2 cellular contexts compared by ENCODE assay signal in the genomic region with DNA sequence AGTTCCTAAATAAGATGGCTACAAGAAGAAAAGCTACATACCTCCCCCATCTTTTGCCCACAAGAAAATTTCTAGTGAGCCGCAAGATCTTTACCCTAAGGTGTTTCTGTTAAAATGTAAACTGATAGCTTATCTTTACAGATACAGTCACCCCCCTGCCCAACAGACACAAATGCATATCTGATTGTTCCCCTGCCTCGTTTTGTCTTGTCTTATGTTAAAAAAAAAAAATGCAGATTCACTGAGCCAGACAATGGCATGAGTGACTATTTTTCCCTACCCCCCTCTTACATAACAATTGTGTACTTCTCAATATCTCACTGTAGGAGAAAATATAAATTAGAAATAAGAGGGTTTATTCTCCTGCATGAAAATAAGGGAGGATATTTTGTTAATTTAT.
TF ChIP-seq lines count a peak whose summit lies in the region.

No MANE protein-coding gene starts in this region.

TF ChIP-seq in GM23338, 12 proteins besides CTCF, POLR2A, EP300 and RAD21:
- TF ChIP-seq STAT1 (IDR thresholded peaks at IDR 0.05; ENCODE audit: unreplicated experiment) (no peak), POLR2AphosphoS5 (IDR thresholded peaks at IDR 0.05; ENCODE audit: low read depth) (no peak), ZNF331 (CRISPR knock-in tag; IDR thresholded peaks at IDR 0.05; ENCODE audit: low read depth) (no peak), ZNF114 (CRISPR knock-in tag; IDR thresholded peaks at IDR 0.05) (no peak), REST (IDR thresholded peaks at IDR 0.05; ENCODE audit: unreplicated experiment) (no peak), NANOG (IDR thresholded peaks at IDR 0.05; ENCODE audit: borderline replicate concordance) (no peak)
- TF ChIP-seq, protein P1, sequence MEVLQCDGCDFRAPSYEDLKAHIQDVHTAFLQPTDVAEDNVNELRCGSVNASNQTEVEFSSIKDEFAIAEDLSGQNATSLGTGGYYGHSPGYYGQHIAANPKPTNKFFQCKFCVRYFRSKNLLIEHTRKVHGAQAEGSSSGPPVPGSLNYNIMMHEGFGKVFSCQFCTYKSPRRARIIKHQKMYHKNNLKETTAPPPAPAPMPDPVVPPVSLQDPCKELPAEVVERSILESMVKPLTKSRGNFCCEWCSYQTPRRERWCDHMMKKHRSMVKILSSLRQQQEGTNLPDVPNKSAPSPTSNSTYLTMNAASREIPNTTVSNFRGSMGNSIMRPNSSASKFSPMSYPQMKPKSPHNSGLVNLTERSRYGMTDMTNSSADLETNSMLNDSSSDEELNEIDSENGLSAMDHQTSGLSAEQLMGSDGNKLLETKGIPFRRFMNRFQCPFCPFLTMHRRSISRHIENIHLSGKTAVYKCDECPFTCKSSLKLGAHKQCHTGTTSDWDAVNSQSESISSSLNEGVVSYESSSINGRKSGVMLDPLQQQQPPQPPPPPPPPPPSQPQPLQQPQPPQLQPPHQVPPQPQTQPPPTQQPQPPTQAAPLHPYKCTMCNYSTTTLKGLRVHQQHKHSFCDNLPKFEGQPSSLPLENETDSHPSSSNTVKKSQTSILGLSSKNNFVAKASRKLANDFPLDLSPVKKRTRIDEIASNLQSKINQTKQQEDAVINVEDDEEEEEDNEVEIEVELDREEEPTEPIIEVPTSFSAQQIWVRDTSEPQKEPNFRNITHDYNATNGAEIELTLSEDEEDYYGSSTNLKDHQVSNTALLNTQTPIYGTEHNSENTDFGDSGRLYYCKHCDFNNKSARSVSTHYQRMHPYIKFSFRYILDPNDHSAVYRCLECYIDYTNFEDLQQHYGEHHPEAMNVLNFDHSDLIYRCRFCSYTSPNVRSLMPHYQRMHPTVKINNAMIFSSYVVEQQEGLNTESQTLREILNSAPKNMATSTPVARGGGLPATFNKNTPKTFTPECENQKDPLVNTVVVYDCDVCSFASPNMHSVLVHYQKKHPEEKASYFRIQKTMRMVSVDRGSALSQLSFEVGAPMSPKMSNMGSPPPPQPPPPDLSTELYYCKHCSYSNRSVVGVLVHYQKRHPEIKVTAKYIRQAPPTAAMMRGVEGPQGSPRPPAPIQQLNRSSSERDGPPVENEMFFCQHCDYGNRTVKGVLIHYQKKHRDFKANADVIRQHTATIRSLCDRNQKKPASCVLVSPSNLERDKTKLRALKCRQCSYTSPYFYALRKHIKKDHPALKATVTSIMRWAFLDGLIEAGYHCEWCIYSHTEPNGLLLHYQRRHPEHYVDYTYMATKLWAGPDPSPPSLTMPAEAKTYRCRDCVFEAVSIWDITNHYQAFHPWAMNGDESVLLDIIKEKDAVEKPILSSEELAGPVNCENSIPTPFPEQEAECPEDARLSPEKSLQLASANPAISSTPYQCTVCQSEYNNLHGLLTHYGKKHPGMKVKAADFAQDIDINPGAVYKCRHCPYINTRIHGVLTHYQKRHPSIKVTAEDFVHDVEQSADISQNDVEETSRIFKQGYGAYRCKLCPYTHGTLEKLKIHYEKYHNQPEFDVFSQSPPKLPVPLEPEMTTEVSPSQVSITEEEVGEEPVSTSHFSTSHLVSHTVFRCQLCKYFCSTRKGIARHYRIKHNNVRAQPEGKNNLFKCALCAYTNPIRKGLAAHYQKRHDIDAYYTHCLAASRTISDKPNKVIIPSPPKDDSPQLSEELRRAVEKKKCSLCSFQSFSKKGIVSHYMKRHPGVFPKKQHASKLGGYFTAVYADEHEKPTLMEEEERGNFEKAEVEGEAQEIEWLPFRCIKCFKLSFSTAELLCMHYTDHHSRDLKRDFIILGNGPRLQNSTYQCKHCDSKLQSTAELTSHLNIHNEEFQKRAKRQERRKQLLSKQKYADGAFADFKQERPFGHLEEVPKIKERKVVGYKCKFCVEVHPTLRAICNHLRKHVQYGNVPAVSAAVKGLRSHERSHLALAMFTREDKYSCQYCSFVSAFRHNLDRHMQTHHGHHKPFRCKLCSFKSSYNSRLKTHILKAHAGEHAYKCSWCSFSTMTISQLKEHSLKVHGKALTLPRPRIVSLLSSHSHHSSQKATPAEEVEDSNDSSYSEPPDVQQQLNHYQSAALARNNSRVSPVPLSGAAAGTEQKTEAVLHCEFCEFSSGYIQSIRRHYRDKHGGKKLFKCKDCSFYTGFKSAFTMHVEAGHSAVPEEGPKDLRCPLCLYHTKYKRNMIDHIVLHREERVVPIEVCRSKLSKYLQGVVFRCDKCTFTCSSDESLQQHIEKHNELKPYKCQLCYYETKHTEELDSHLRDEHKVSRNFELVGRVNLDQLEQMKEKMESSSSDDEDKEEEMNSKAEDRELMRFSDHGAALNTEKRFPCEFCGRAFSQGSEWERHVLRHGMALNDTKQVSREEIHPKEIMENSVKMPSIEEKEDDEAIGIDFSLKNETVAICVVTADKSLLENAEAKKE (CRISPR knock-in tag; IDR thresholded peaks at IDR 0.05) = no peak

TF ChIP-seq in HepG2, 621 proteins besides CTCF, POLR2A, EP300 and RAD21:
- no peak for TF ChIP-seq TAF1 (CRISPR knock-in tag; IDR thresholded peaks at IDR 0.05)
- no peak for TF ChIP-seq KLF9 (CRISPR knock-in tag; IDR thresholded peaks at IDR 0.05; ENCODE audit: low read depth)
- TF ChIP-seq, protein P2, sequence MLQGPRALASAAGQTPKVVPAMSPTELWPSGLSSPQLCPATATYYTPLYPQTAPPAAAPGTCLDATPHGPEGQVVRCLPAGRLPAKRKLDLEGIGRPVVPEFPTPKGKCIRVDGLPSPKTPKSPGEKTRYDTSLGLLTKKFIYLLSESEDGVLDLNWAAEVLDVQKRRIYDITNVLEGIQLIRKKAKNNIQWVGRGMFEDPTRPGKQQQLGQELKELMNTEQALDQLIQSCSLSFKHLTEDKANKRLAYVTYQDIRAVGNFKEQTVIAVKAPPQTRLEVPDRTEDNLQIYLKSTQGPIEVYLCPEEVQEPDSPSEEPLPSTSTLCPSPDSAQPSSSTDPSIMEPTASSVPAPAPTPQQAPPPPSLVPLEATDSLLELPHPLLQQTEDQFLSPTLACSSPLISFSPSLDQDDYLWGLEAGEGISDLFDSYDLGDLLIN (CRISPR knock-in tag; IDR thresholded peaks at IDR 0.05; ENCODE audit: borderline replicate concordance) = no peak
- TF ChIP-seq RORA (CRISPR knock-in tag; IDR thresholded peaks at IDR 0.05) = no peak
- TF ChIP-seq PAX8 (CRISPR knock-in tag; IDR thresholded peaks at IDR 0.05; ENCODE audit: borderline replicate concordance) = no peak
- TF ChIP-seq, protein P3, sequence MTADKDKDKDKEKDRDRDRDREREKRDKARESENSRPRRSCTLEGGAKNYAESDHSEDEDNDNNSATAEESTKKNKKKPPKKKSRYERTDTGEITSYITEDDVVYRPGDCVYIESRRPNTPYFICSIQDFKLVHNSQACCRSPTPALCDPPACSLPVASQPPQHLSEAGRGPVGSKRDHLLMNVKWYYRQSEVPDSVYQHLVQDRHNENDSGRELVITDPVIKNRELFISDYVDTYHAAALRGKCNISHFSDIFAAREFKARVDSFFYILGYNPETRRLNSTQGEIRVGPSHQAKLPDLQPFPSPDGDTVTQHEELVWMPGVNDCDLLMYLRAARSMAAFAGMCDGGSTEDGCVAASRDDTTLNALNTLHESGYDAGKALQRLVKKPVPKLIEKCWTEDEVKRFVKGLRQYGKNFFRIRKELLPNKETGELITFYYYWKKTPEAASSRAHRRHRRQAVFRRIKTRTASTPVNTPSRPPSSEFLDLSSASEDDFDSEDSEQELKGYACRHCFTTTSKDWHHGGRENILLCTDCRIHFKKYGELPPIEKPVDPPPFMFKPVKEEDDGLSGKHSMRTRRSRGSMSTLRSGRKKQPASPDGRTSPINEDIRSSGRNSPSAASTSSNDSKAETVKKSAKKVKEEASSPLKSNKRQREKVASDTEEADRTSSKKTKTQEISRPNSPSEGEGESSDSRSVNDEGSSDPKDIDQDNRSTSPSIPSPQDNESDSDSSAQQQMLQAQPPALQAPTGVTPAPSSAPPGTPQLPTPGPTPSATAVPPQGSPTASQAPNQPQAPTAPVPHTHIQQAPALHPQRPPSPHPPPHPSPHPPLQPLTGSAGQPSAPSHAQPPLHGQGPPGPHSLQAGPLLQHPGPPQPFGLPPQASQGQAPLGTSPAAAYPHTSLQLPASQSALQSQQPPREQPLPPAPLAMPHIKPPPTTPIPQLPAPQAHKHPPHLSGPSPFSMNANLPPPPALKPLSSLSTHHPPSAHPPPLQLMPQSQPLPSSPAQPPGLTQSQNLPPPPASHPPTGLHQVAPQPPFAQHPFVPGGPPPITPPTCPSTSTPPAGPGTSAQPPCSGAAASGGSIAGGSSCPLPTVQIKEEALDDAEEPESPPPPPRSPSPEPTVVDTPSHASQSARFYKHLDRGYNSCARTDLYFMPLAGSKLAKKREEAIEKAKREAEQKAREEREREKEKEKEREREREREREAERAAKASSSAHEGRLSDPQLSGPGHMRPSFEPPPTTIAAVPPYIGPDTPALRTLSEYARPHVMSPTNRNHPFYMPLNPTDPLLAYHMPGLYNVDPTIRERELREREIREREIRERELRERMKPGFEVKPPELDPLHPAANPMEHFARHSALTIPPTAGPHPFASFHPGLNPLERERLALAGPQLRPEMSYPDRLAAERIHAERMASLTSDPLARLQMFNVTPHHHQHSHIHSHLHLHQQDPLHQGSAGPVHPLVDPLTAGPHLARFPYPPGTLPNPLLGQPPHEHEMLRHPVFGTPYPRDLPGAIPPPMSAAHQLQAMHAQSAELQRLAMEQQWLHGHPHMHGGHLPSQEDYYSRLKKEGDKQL (CRISPR knock-in tag; IDR thresholded peaks at IDR 0.05; ENCODE audit: low read depth) = no peak
- TF ChIP-seq ZNF597 (CRISPR knock-in tag; IDR thresholded peaks at IDR 0.05) = no peak
- no peak for TF ChIP-seq KLF12 (CRISPR knock-in tag; IDR thresholded peaks at IDR 0.05; ENCODE audit: borderline replicate concordance)
- TF ChIP-seq AGO2 (optimal IDR thresholded peaks at IDR 0.05; ENCODE audit: low read depth, low read length) = no peak
- TF ChIP-seq NFE2L2 (IDR thresholded peaks at IDR 0.05; ENCODE audit: low read length) = no peak
- no peak for TF ChIP-seq CEBPZ (IDR thresholded peaks at IDR 0.05; ENCODE audit: low read length)
- TF ChIP-seq FOXC1 (CRISPR knock-in tag; IDR thresholded peaks at IDR 0.05; ENCODE audit: borderline replicate concordance) = no peak
- TF ChIP-seq NCOA1 (CRISPR knock-in tag; IDR thresholded peaks at IDR 0.05) = no peak
- TF ChIP-seq, protein P4, sequence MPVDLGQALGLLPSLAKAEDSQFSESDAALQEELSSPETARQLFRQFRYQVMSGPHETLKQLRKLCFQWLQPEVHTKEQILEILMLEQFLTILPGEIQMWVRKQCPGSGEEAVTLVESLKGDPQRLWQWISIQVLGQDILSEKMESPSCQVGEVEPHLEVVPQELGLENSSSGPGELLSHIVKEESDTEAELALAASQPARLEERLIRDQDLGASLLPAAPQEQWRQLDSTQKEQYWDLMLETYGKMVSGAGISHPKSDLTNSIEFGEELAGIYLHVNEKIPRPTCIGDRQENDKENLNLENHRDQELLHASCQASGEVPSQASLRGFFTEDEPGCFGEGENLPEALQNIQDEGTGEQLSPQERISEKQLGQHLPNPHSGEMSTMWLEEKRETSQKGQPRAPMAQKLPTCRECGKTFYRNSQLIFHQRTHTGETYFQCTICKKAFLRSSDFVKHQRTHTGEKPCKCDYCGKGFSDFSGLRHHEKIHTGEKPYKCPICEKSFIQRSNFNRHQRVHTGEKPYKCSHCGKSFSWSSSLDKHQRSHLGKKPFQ (CRISPR knock-in tag; IDR thresholded peaks at IDR 0.05; ENCODE audit: insufficient replicate concordance) = no peak
- no peak for TF ChIP-seq ZNF605 (CRISPR knock-in tag; IDR thresholded peaks at IDR 0.05)
- no peak for TF ChIP-seq DPF2 (CRISPR knock-in tag; IDR thresholded peaks at IDR 0.05; ENCODE audit: borderline replicate concordance, low read depth)
- no peak for TF ChIP-seq STAT5B (CRISPR knock-in tag; IDR thresholded peaks at IDR 0.05)
